In the genomic region with DNA sequence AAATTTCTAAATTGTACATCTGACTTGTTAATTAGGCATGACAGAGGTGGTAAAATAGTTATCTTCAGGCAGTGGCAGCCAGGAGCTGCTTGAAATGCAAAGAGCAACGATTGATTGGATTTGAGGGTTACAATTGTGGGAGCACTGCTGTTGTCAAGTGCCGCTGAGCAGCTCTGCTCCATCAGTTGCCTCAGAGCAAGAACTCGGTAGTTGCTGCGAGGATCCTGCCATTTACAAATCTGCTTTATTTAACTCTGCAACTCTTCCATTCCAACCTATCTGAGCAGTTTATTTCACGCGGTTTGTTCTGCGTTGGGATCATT, we compare ENCODE assay signal across 9 cellular contexts. TPM values are rescaled to one million over a fixed set of nuclear protein-coding genes. Genes with fewer than 3 reads are reported as not detected.
DNase-seq lines count a peak whose midpoint lies in the region; ATAC-seq and TF ChIP-seq lines count a peak whose summit lies in the region.
"Had no signal": no experiment of that assay in that cellular context is flagged by ENCODE, and none has a peak within 500 bp of the region (broad histone marks: within the 10 kb centered on the region; RNA-seq: fewer than 3 reads in every experiment).

No MANE protein-coding gene starts in this region.

- no peak for TF ChIP-seq CTCF in WI38 (IDR thresholded peaks at IDR 0.05; ENCODE audit: low read depth, low read length)
- no peak for TF ChIP-seq CTCF in thyroid gland (IDR thresholded peaks at IDR 0.05)

- WGBS in thyroid gland, 2 donors, result 36 to 46% methylated on average over 7 of the region's 7 CpGs

- no peak for ATAC-seq in activated T-cell treated with anti-CD3 and anti-CD28 coated beads, Interleukin-2, amount 50 U/mL, for 72 hours (replicated peaks in 1 of 2)
- ATAC-seq in HG03520 (IDR thresholded peaks at IDR 0.05; ENCODE audit: unreplicated experiment) (no peak), GM19455 (IDR thresholded peaks at IDR 0.05; ENCODE audit: unreplicated experiment) (no peak)

- peaks cover 2 to 3% of the 10 kb centered on the region in 2 donors for H3K36me3 Mint-ChIP-seq in activated T-cell treated with anti-CD3 and anti-CD28 coated beads, Interleukin-2, amount 50 U/mL, for 72 hours (ENCODE audit: insufficient read depth in 2 of 2)

- peak overlapping the region; percentile 10 for H3K9ac ChIP-seq in iPS-18a (ENCODE audit: low read length)

- H3K4me3 Mint-ChIP-seq in activated T-cell treated with anti-CD3 and anti-CD28 coated beads, Interleukin-2, amount 50 U/mL, for 72 hours, result peak overlapping the region; percentile 71 to 73

- DNase-seq in activated T-cell treated with anti-CD3 and anti-CD28 coated beads, Interleukin-2, amount 50 U/mL, for 72 hours, result no peak
- no peak for DNase-seq in activated T-cell treated with anti-CD3 and anti-CD28 coated beads, Interleukin-2, amount 50 U/mL, for 1 hour
- DNase-seq in thyroid gland (peak; percentile 13 to 30), activated gamma-delta T cell (lab: John Stamatoyannopoulos, UW) (no peak)
- DNase-seq: NCI-H1930 had no signal

- H3K9me3 ChIP-seq in iPS-18a (ENCODE audit: control insufficient read depth, low read depth, low read length) (no peaks in the 10 kb centered on the region), thyroid gland (no peaks in the 10 kb centered on the region)

- peaks cover 25% of the 10 kb centered on the region for H3K4me1 Mint-ChIP-seq in activated T-cell treated with anti-CD3 and anti-CD28 coated beads, Interleukin-2, amount 50 U/mL, for 72 hours (ENCODE audit: low read depth)

- H3K36me3 ChIP-seq in iPS-18a (ENCODE audit: control insufficient read depth, low read depth, low read length) (no peaks in the 10 kb centered on the region), thyroid gland (no peaks in the 10 kb centered on the region)

- H3K27ac ChIP-seq in iPS-18a (ENCODE audit: low read length) (peak overlapping the region; percentile 40), thyroid gland (no peak overlapping the region)

- H3K27ac Mint-ChIP-seq in activated T-cell treated with anti-CD3 and anti-CD28 coated beads, Interleukin-2, amount 50 U/mL, for 72 hours, result no peak overlapping the region

- H3K4me3 ChIP-seq in WI38 (ENCODE audit: low read depth, low read length), result peak overlapping the region; percentile 40; the same call in 1 of the 2 replicates
- H3K4me3 ChIP-seq in iPS-18a (ENCODE audit: low read length), result peak overlapping the region; percentile 46
- H3K4me3 ChIP-seq in thyroid gland (replicated peaks in 1 of 3), result no peak overlapping the region

- peaks cover 92% of the 10 kb centered on the region for H3K4me1 ChIP-seq in iPS-18a (ENCODE audit: control insufficient read depth, low read depth, low read length)
- peaks cover 34 to 67% of the 10 kb centered on the region in 2 donors for H3K4me1 ChIP-seq in thyroid gland

- H3K27me3 ChIP-seq in iPS-18a (ENCODE audit: control insufficient read depth, insufficient read depth, low read length) (no peaks in the 10 kb centered on the region), thyroid gland (no peaks in the 10 kb centered on the region)

- no peak for TF ChIP-seq POLR2A in thyroid gland (IDR thresholded peaks at IDR 0.05)

- intact Hi-C loops in thyroid gland (cut with DNase I), result no loop called here

- H3K9me3 Mint-ChIP-seq in activated T-cell treated with anti-CD3 and anti-CD28 coated beads, Interleukin-2, amount 50 U/mL, for 72 hours, result no peaks in the 10 kb centered on the region

- H3K27me3 Mint-ChIP-seq in activated T-cell treated with anti-CD3 and anti-CD28 coated beads, Interleukin-2, amount 50 U/mL, for 72 hours (ENCODE audit: low read depth), result no peaks in the 10 kb centered on the region

RNA-seq across cellular contexts. Expression of a gene that starts 12.6 kb away (rescaled TPM):
- 10 to 100 TPM; 19.7 to 20.6 TPM for total RNA-seq in activated T-cell treated with anti-CD3 and anti-CD28 coated beads, Interleukin-2, amount 50 U/mL, for 72 hours
- total RNA-seq in thyroid gland, result 100 to 1,000 TPM in 1 of 4 donors, 10 to 100 TPM in 3; 68.5 to 108 (median 71.3) TPM

RNA-seq across cellular contexts. Expression of a gene that starts 52.8 kb away (rescaled TPM):
- total RNA-seq in activated T-cell treated with anti-CD3 and anti-CD28 coated beads, Interleukin-2, amount 50 U/mL, for 72 hours, result 10 to 100 TPM; 42.1 to 42.8 TPM
- 100 to 1,000 TPM in 3 of 4 donors, 10 to 100 TPM in 1; 87.1 to 114 (median 111) TPM for total RNA-seq in thyroid gland

Comparison
In these comparisons a context has a peak if more than half of its experiments do, and no peak if none do; other contexts are left out.
1. DNase-seq: peak in thyroid gland (2 of 2); none in activated T-cell treated with anti-CD3 and anti-CD28 coated beads, Interleukin-2, amount 50 U/mL, for 72 hours (0 of 2), activated T-cell treated with anti-CD3 and anti-CD28 coated beads, Interleukin-2, amount 50 U/mL, for 1 hour (single experiment) and activated gamma-delta T cell (single experiment).
2. H3K4me3 ChIP-seq: peak in WI38 (single experiment) and iPS-18a (single experiment); none in thyroid gland (0 of 3).